Comparison of ENCODE assay signal across 1 cellular context in genomic region chr14:71116206-71117122, GRCh38.
TF ChIP-seq lines count a peak whose summit lies in the region.

No MANE protein-coding gene starts in this region.

TF ChIP-seq in HepG2, 621 proteins besides CTCF, POLR2A, EP300 and RAD21 (continued from another document and continues in another):
- TF ChIP-seq THRA (CRISPR knock-in tag; IDR thresholded peaks at IDR 0.05; ENCODE audit: borderline replicate concordance) (peak; percentile 66; the same call in 1 of the 2 replicates), ZNF362 (CRISPR knock-in tag; IDR thresholded peaks at IDR 0.05; ENCODE audit: borderline replicate concordance) (no peak), TGIF2 (CRISPR knock-in tag; IDR thresholded peaks at IDR 0.05) (no peak), TRIM24 (CRISPR knock-in tag; IDR thresholded peaks at IDR 0.05) (no peak), POLR2G (IDR thresholded peaks at IDR 0.05; ENCODE audit: low read depth, low read length) (no peak), ZBTB33 (CRISPR knock-in tag; IDR thresholded peaks at IDR 0.05) (peak; percentile 71; the same call in 1 of the 2 replicates), ZNF572 (CRISPR knock-in tag; IDR thresholded peaks at IDR 0.05) (no peak), DMTF1 (CRISPR knock-in tag; IDR thresholded peaks at IDR 0.05) (no peak), KAT8 (CRISPR knock-in tag; IDR thresholded peaks at IDR 0.05) (no peak), ZIK1 (CRISPR knock-in tag; IDR thresholded peaks at IDR 0.05; ENCODE audit: borderline replicate concordance, low read depth) (no peak), MTA3 (CRISPR knock-in tag; IDR thresholded peaks at IDR 0.05) (no peak), ATF5 (CRISPR knock-in tag; IDR thresholded peaks at IDR 0.05; ENCODE audit: low read depth) (no peak), CREB1 (IDR thresholded peaks at IDR 0.05) (no peak), CREB1 (CRISPR knock-in tag; IDR thresholded peaks at IDR 0.05) (no peak), ETV5 (CRISPR knock-in tag; IDR thresholded peaks at IDR 0.05; ENCODE audit: borderline replicate concordance) (no peak), NR2F6 (IDR thresholded peaks at IDR 0.05) (peak; percentile 84), NR2F6 (CRISPR knock-in tag; IDR thresholded peaks at IDR 0.05) (peak; percentile 63; the same call in 1 of the 2 replicates), FOXP4 (CRISPR knock-in tag; IDR thresholded peaks at IDR 0.05) (peak; percentile 64), SOX13 (IDR thresholded peaks at IDR 0.05) (no peak), SOX13 (CRISPR knock-in tag; conservative IDR thresholded peaks at IDR 0.05 in 1 of 2, IDR thresholded peaks at IDR 0.05 in 1 of 2) (peak in 1 of 2 experiments; percentile 71; a peak in 2 of 4 replicates), DZIP1 (CRISPR knock-in tag; IDR thresholded peaks at IDR 0.05) (no peak), BRD4 (CRISPR knock-in tag; IDR thresholded peaks at IDR 0.05) (no peak), FOSL1 (CRISPR knock-in tag; IDR thresholded peaks at IDR 0.05; ENCODE audit: borderline replicate concordance) (no peak), TEAD3 (CRISPR knock-in tag; optimal IDR thresholded peaks at IDR 0.05; ENCODE audit: borderline replicate concordance) (peak; percentile 80), SMAD9 (CRISPR knock-in tag; IDR thresholded peaks at IDR 0.05) (no peak), ZNF792 (CRISPR knock-in tag; IDR thresholded peaks at IDR 0.05) (no peak), PAWR (CRISPR knock-in tag; IDR thresholded peaks at IDR 0.05; ENCODE audit: borderline replicate concordance) (no peak), NR0B2 (CRISPR knock-in tag; IDR thresholded peaks at IDR 0.05) (no peak), CREM (IDR thresholded peaks at IDR 0.05) (peak; percentile 36; the same call in 1 of the 2 replicates), CREM (CRISPR knock-in tag; IDR thresholded peaks at IDR 0.05) (no peak), CERS6 (CRISPR knock-in tag; IDR thresholded peaks at IDR 0.05) (no peak), SALL1 (CRISPR knock-in tag; IDR thresholded peaks at IDR 0.05) (peak; percentile 17; the same call in 1 of the 2 replicates), ZSCAN12 (CRISPR knock-in tag; IDR thresholded peaks at IDR 0.05) (no peak), YEATS2 (CRISPR knock-in tag; IDR thresholded peaks at IDR 0.05; ENCODE audit: borderline replicate concordance) (no peak), NCOA2 (CRISPR knock-in tag; IDR thresholded peaks at IDR 0.05) (peak; percentile 74), ZNF407 (CRISPR knock-in tag; IDR thresholded peaks at IDR 0.05; ENCODE audit: not compliant biosample characterization) (no peak)
